In genomic region chr4:148103647-148104355, GRCh38 we compare ENCODE assay signal across 19 cellular contexts.
"Had no signal": no experiment of that assay in that cellular context is flagged by ENCODE, and none has a peak within 500 bp of the region (broad histone marks: within the 10 kb centered on the region; RNA-seq: fewer than 3 reads in every experiment).

No MANE protein-coding gene starts in this region.

- H3K9me3 Mint-ChIP-seq: stimulated activated naive CD8-positive, alpha-beta T cell treated with anti-CD3 and anti-CD28 coated beads, Interleukin-15, amount 100 ng/mL, for 72 hours had no signal

- H3K27ac Mint-ChIP-seq: memory B cell; nephron; stimulated activated naive B cell treated with anti-CD40 and anti-IgM and Interleukin-4, amounts not matched to agents 10 μg/mL and 1 μg/mL and 100 μg/mL, for 72 hours had no signal

- DNase-seq: cerebellar nuclear complex; colonic mucosa; dermis blood vessel endothelial cell; esophagus squamous epithelium; gastrocnemius medialis; glutamatergic neuron; lower lobe of right lung; naive B cell; occipital lobe; sigmoid colon; stimulated activated CD4-positive, alpha-beta T cell treated with anti-CD3 and anti-CD28 coated beads, Interleukin-2, amount 100 ng/mL, for 24 hours; stimulated activated CD4-positive, alpha-beta T cell treated with anti-CD3 and anti-CD28 coated beads, Interleukin-4, amount 100 ng/mL, for 4 hours; stimulated activated naive B cell treated with anti-CD40 and anti-IgM and Interleukin-4, amounts not matched to agents 10 μg/mL and 1 μg/mL and 100 μg/mL, for 72 hours; stimulated activated naive CD8-positive, alpha-beta T cell treated with anti-CD3 and anti-CD28 coated beads, Interleukin-15, amount 100 ng/mL, for 72 hours; testis; transverse colon had no signal

- ATAC-seq: gastrocnemius medialis; left lobe of liver; lower lobe of right lung; stimulated activated naive B cell treated with anti-CD40 and anti-IgM and Interleukin-4, amounts not matched to agents 10 μg/mL and 1 μg/mL and 100 μg/mL, for 72 hours; stimulated activated naive CD8-positive, alpha-beta T cell treated with anti-CD3 and anti-CD28 coated beads, Interleukin-15, amount 100 ng/mL, for 72 hours had no signal

- H3K4me3 Mint-ChIP-seq: memory B cell; naive B cell; nephron; stimulated activated naive B cell treated with anti-CD40 and anti-IgM and Interleukin-4, amounts not matched to agents 10 μg/mL and 1 μg/mL and 100 μg/mL, for 72 hours; stimulated activated naive CD8-positive, alpha-beta T cell treated with anti-CD3 and anti-CD28 coated beads, Interleukin-15, amount 100 ng/mL, for 72 hours had no signal

- H3K27me3 Mint-ChIP-seq: memory B cell; naive B cell; stimulated activated naive B cell treated with anti-CD40 and anti-IgM and Interleukin-4, amounts not matched to agents 10 μg/mL and 1 μg/mL and 100 μg/mL, for 72 hours; stimulated activated naive CD8-positive, alpha-beta T cell treated with anti-CD3 and anti-CD28 coated beads, Interleukin-15, amount 100 ng/mL, for 72 hours had no signal
